In genomic region chr10:114175667-114176066, GRCh38 we compare ENCODE assay signal across 24 cellular contexts. TPM values are rescaled to one million over a fixed set of nuclear protein-coding genes. Genes with fewer than 3 reads are reported as not detected.
DNase-seq lines count a peak whose midpoint lies in the region; ATAC-seq and TF ChIP-seq lines count a peak whose summit lies in the region.
"Had no signal": no experiment of that assay in that cellular context is flagged by ENCODE, and none has a peak within 500 bp of the region (broad histone marks: within the 10 kb centered on the region; RNA-seq: fewer than 3 reads in every experiment).

No MANE protein-coding gene starts in this region.

- peaks cover under 1 to 4% (median 3%) of the 10 kb centered on the region in 5 donors for H3K36me3 Mint-ChIP-seq in naive thymus-derived CD4-positive, alpha-beta T cell

- no peak for TF ChIP-seq CTCF in OCI-LY7 (conservative IDR thresholded peaks at IDR 0.05; ENCODE audit: low read length)
- TF ChIP-seq CTCF in breast epithelium (IDR thresholded peaks at IDR 0.05), result no peak

- no peak overlapping the region for H3K9ac ChIP-seq in BLaER1 treated with 17β-estradiol and CSF1 and Interleukin-3, amounts not matched to agents 10 nM and 100 nM

- intact Hi-C loops in OCI-LY7 (cut with micrococcal nuclease; ENCODE audit: unreplicated experiment), result loop anchor here (10.0 kb wide), 1 partner anchor 649 kb away; the partner anchor contains the start of gene FHIP2A
- intact Hi-C loops in naive thymus-derived CD4-positive, alpha-beta T cell (cut with micrococcal nuclease), result loop anchor here (10.0 kb wide), 2 partner anchors 1801 to 1991 kb away; partner anchors contain the start of genes ACSL5 (in 1 of the 2) and GPAM (in 1 of the 2)
- intact Hi-C loops in breast epithelium (cut with DNase I; ENCODE audit: low total_unique reads), result no loop called here

- no peak overlapping the region for H2AFZ ChIP-seq in OCI-LY7 (ENCODE audit: low read length)

- H3K4me1 ChIP-seq in BLaER1 treated with 17β-estradiol and CSF1 and Interleukin-3, amounts not matched to agents 10 nM and 100 nM, result peaks cover 12 to 28% (median 24%) of the 10 kb centered on the region in 10 experiments
- H3K4me1 ChIP-seq in OCI-LY7 (ENCODE audit: insufficient read depth, low read length, poor library complexity, severe bottlenecking) (peaks cover 16% of the 10 kb centered on the region), breast epithelium (no peaks in the 10 kb centered on the region)
- peaks cover 0 to 8% of the 10 kb centered on the region in 2 donors for H3K4me1 ChIP-seq in naive thymus-derived CD4-positive, alpha-beta T cell (ENCODE audit: control insufficient read depth in 2 of 2, insufficient read depth in 2 of 2, low read length in 2 of 2)

- H3K27me3 ChIP-seq in BLaER1 treated with 17β-estradiol and CSF1 and Interleukin-3, amounts not matched to agents 10 nM and 100 nM, result no peaks in the 10 kb centered on the region
- no peaks in the 10 kb centered on the region for H3K27me3 ChIP-seq in naive thymus-derived CD4-positive, alpha-beta T cell (ENCODE audit: control insufficient read depth in 2 of 2, insufficient read depth in 2 of 2, low read length in 2 of 2)
- H3K27me3 ChIP-seq in breast epithelium, result no peaks in the 10 kb centered on the region
- H3K27me3 ChIP-seq: body of pancreas had no signal

- H3K4me3 ChIP-seq in BLaER1 treated with 17β-estradiol and CSF1 and Interleukin-3, amounts not matched to agents 10 nM and 100 nM, result no peak overlapping the region
- H3K4me3 ChIP-seq in OCI-LY7 (ENCODE audit: low read depth, low read length, poor library complexity, severe bottlenecking) (no peak overlapping the region), breast epithelium (no peak overlapping the region)
- no peak overlapping the region for H3K4me3 ChIP-seq in naive thymus-derived CD4-positive, alpha-beta T cell (ENCODE audit: low read length)
- H3K4me3 ChIP-seq: lung had no signal

- H3K27ac Mint-ChIP-seq in naive thymus-derived CD4-positive, alpha-beta T cell, result peak overlapping the region in 3 of 9 donors; percentile 13 to 98 (median 96)

- H3K9me2 ChIP-seq in OCI-LY7 (ENCODE audit: insufficient read depth, low read length), result no peaks in the 10 kb centered on the region

- POLR2A ChIA-PET in OCI-LY7 (lab: Charles Lee), result interaction anchor here (0.8 to 1.4 kb wide), 3 partner anchors 8 to 129 kb away, joined by 3 to 4 read pairs (median 3); no protein-coding TSS in a partner anchor
- POLR2A ChIA-PET in naive thymus-derived CD4-positive, alpha-beta T cell (lab: Charles Lee), result interaction anchor here (0.8 to 1.1 kb wide), 2 partner anchors 8 to 12 kb away, joined by 3 read pairs; no protein-coding TSS in a partner anchor

- H3K4me3 Mint-ChIP-seq in naive thymus-derived CD4-positive, alpha-beta T cell, result peak overlapping the region in 6 of 10 donors; percentile 10 to 67 (median 35)

- H3K27me3 Mint-ChIP-seq in naive thymus-derived CD4-positive, alpha-beta T cell, result peaks cover 0 to 24% (median 0%) of the 10 kb centered on the region in 5 donors

- no peaks in the 10 kb centered on the region; a peak in 1 of 22 replicates for H4K20me1 ChIP-seq in BLaER1 treated with 17β-estradiol and CSF1 and Interleukin-3, amounts not matched to agents 10 nM and 100 nM
- no peaks in the 10 kb centered on the region for H4K20me1 ChIP-seq in OCI-LY7 (ENCODE audit: insufficient read depth, low read length)

- TF ChIP-seq POLR2A in breast epithelium (IDR thresholded peaks at IDR 0.05), result no peak

- DNase-seq in NCI-H748 (lab: John Stamatoyannopoulos, UW; ENCODE audit: unreplicated experiment) (peak; percentile 1), NCI-H748 treated with DMSO at 0.1 percent for 48 hours (lab: John Stamatoyannopoulos, UW) (no peak), OCI-LY7 (ENCODE audit: low spot score) (no peak), breast epithelium (ENCODE audit: low spot score in 2 of 2) (no peak)
- no peak for DNase-seq in naive thymus-derived CD4-positive, alpha-beta T cell
- DNase-seq: activated CD4-positive, alpha-beta memory T cell treated with anti-CD3 and anti-CD28 coated beads, Interleukin-2, amount 10 ng/mL, durations not matched to agents 7 days and 5 days; AML-193; body of pancreas; Calu3; glutamatergic neuron; H7; NCI-H1048; NCI-H1930; NCI-H345; NCI-H82; nucleus accumbens; trophoblast cell had no signal

- CTCF ChIA-PET in OCI-LY7 (lab: Charles Lee; ENCODE audit: unreplicated experiment), result no interaction called here
- CTCF ChIA-PET in naive thymus-derived CD4-positive, alpha-beta T cell (lab: Charles Lee), result interaction anchor here (0.6 kb wide), 1 partner anchor 39 kb away, joined by 4 read pairs; no protein-coding TSS in a partner anchor

- peaks cover 17 to 45% (median 33%) of the 10 kb centered on the region in 7 donors for H3K4me1 Mint-ChIP-seq in naive thymus-derived CD4-positive, alpha-beta T cell

- no peak for ATAC-seq in naive thymus-derived CD4-positive, alpha-beta T cell
- ATAC-seq in GM18498 (IDR thresholded peaks at IDR 0.05; ENCODE audit: unreplicated experiment), result no peak
- no peak for ATAC-seq in GM19035 (IDR thresholded peaks at IDR 0.05; ENCODE audit: unreplicated experiment)
- ATAC-seq: body of pancreas, Right ventricle myocardium inferior had no signal

- no TSS peak for BruUV-seq in OCI-LY7 (replicated peaks; lab: Mats Ljungman, UMichigan)

- 0 out of 22 replicates have a peak, but pooled peaks cover 0 to under 1% (median 0%) of the 10 kb centered on the region in 11 experiments for H3K9me3 ChIP-seq in BLaER1 treated with 17β-estradiol and CSF1 and Interleukin-3, amounts not matched to agents 10 nM and 100 nM (replicated peaks in 1 of 11)
- H3K9me3 ChIP-seq in OCI-LY7 (ENCODE audit: low read length) (no peaks in the 10 kb centered on the region), breast epithelium (no peaks in the 10 kb centered on the region)
- H3K9me3 ChIP-seq in naive thymus-derived CD4-positive, alpha-beta T cell (ENCODE audit: control insufficient read depth in 2 of 3, low read length in 3 of 3), result no peaks in the 10 kb centered on the region
- H3K9me3 ChIP-seq: body of pancreas had no signal

- peaks cover 0 to 7% (median 0%) of the 10 kb centered on the region in 11 experiments; a peak in 1 of 22 replicates for H3K36me3 ChIP-seq in BLaER1 treated with 17β-estradiol and CSF1 and Interleukin-3, amounts not matched to agents 10 nM and 100 nM
- peaks cover 1% of the 10 kb centered on the region; the same call in 1 of the 2 replicates for H3K36me3 ChIP-seq in OCI-LY7 (ENCODE audit: insufficient read depth, low read length)
- peaks cover 0 to 6% (median 0%) of the 10 kb centered on the region in 3 experiments for H3K36me3 ChIP-seq in naive thymus-derived CD4-positive, alpha-beta T cell (ENCODE audit: control insufficient read depth in 2 of 3, insufficient read depth in 3 of 3, low read length in 3 of 3)
- H3K36me3 ChIP-seq in breast epithelium, result no peaks in the 10 kb centered on the region

- H3K27ac ChIP-seq in BLaER1 treated with 17β-estradiol and CSF1 and Interleukin-3, amounts not matched to agents 10 nM and 100 nM, result no peak overlapping the region
- H3K27ac ChIP-seq in OCI-LY7 (ENCODE audit: low read depth, low read length, poor library complexity, severe bottlenecking), result no peak overlapping the region
- no peak overlapping the region for H3K27ac ChIP-seq in naive thymus-derived CD4-positive, alpha-beta T cell (ENCODE audit: low read depth, low read length)
- H3K27ac ChIP-seq in breast epithelium, result no peak overlapping the region

- H3K4me2 ChIP-seq in BLaER1 treated with 17β-estradiol and CSF1 and Interleukin-3, amounts not matched to agents 10 nM and 100 nM, result peak overlapping the region in 7 of 11 experiments; percentile 5 to 94 (median 88); a peak in 8 of 22 replicates
- 0 out of 2 replicates have a peak overlapping the region, but pooled peaks have one; percentile 7 for H3K4me2 ChIP-seq in OCI-LY7 (ENCODE audit: low read length)

- peaks cover 17% of the 10 kb centered on the region; the same call in 1 of the 2 replicates for H3K79me2 ChIP-seq in OCI-LY7 (ENCODE audit: insufficient read depth, low read depth, low read length)

- no peaks in the 10 kb centered on the region for H3K9me3 Mint-ChIP-seq in naive thymus-derived CD4-positive, alpha-beta T cell
- H3K9me3 Mint-ChIP-seq: activated CD4-positive, alpha-beta memory T cell treated with anti-CD3 and anti-CD28 coated beads, Interleukin-2, amount 10 ng/mL, durations not matched to agents 7 days and 5 days had no signal

RNA-seq across cellular contexts. Expression of gene CCDC186, which starts 1.7 kb away (rescaled TPM):
- 5.3 and 8.1 TPM in 2 replicates for total RNA-seq in OCI-LY7 (2014; rRNA removed; shearing (Covaris generic))
- total RNA-seq in OCI-LY7 (2022), result 12.6 and 13.1 TPM in 2 replicates
- total RNA-seq in naive thymus-derived CD4-positive, alpha-beta T cell, result 10 to 100 TPM; 18.6 to 42.9 (median 34.5) TPM
- 10 to 100 TPM; 20.8 to 22.0 TPM for polyA plus RNA-seq in naive thymus-derived CD4-positive, alpha-beta T cell
- 10 to 100 TPM; 23.5 to 62.1 (median 41.6) TPM for total RNA-seq in breast epithelium

RNA-seq across cellular contexts. Expression of gene TDRD1, which starts 3.5 kb away (rescaled TPM):
- not detected in 2 replicates for total RNA-seq in OCI-LY7 (2014; rRNA removed; shearing (Covaris generic))
- total RNA-seq in OCI-LY7 (2022) (not detected in 2 replicates), breast epithelium (under 1 TPM; under 0.01 to 0.73 (median 0.33) TPM)
- total RNA-seq in naive thymus-derived CD4-positive, alpha-beta T cell, result under 1 TPM in 4 of 5 experiments, not detected in 1; 0.05 to 0.49 (median 0.22) TPM
- under 1 TPM; 0.15 to 0.41 TPM for polyA plus RNA-seq in naive thymus-derived CD4-positive, alpha-beta T cell
- total RNA-seq: A172, Calu3, kidney epithelial cell had no signal
